Comparison of ENCODE assay signal across 15 cellular contexts in genomic region chr4:166435449-166435848, GRCh38.
DNase-seq lines count a peak whose midpoint lies in the region; ATAC-seq and TF ChIP-seq lines count a peak whose summit lies in the region.
"Had no signal": no experiment of that assay in that cellular context is flagged by ENCODE, and none has a peak within 500 bp of the region (broad histone marks: within the 10 kb centered on the region; RNA-seq: fewer than 3 reads in every experiment).

No MANE protein-coding gene starts in this region.

- TF ChIP-seq POLR2A in vagina (IDR thresholded peaks at IDR 0.05) (no peak), thyroid gland (IDR thresholded peaks at IDR 0.05) (no peak)

- H3K27me3 ChIP-seq in MG63 = no peaks in the 10 kb centered on the region
- no peaks in the 10 kb centered on the region for H3K27me3 ChIP-seq in brain microvascular endothelial cell (replicated peaks)
- no peaks in the 10 kb centered on the region for H3K27me3 ChIP-seq in vagina
- H3K27me3 ChIP-seq in thyroid gland = no peaks in the 10 kb centered on the region
- H3K27me3 ChIP-seq: suprapubic skin had no signal

- H3K27ac ChIP-seq in brain microvascular endothelial cell (peak overlapping the region; percentile 91), vagina (no peak overlapping the region), thyroid gland (no peak overlapping the region)
- H3K27ac ChIP-seq: suprapubic skin had no signal

- H3K27ac Mint-ChIP-seq in activated T-helper 17 cell treated with anti-CD3 and anti-CD28 coated beads, Interleukin-2, amount 50 U/mL, for 72 hours = no peak overlapping the region
- H3K27ac Mint-ChIP-seq: activated B cell treated with CpG ODN at 0.5 μM for 24 hours; activated naive CD4-positive, alpha-beta T cell treated with anti-CD3 and anti-CD28 coated beads, Interleukin-2, amount 50 U/mL, for 24 hours had no signal

- TF ChIP-seq CTCF in AG09309 (IDR thresholded peaks at IDR 0.05; ENCODE audit: control insufficient read depth, insufficient read depth, low read depth, low read length, missing control alignments) (no peak), brain microvascular endothelial cell (IDR thresholded peaks at IDR 0.05; ENCODE audit: low read depth, low read length, missing control alignments) (no peak), vagina (IDR thresholded peaks at IDR 0.05) (no peak), thyroid gland (IDR thresholded peaks at IDR 0.05) (no peak)

- H3K4me3 ChIP-seq in AG09309 (ENCODE audit: control insufficient read depth, low read depth, low read length) (no peak overlapping the region), MG63 (no peak overlapping the region), brain microvascular endothelial cell (ENCODE audit: low read depth, low read length) (no peak overlapping the region), vagina (no peak overlapping the region), thyroid gland (replicated peaks in 1 of 3) (no peak overlapping the region)
- H3K4me3 ChIP-seq: suprapubic skin had no signal

- no peaks in the 10 kb centered on the region for H3K4me1 Mint-ChIP-seq in activated T-helper 17 cell treated with anti-CD3 and anti-CD28 coated beads, Interleukin-2, amount 50 U/mL, for 72 hours
- H3K4me1 Mint-ChIP-seq: activated B cell treated with CpG ODN at 0.5 μM for 24 hours; activated naive CD4-positive, alpha-beta T cell treated with anti-CD3 and anti-CD28 coated beads, Interleukin-2, amount 50 U/mL, for 24 hours had no signal

- H3K36me3 ChIP-seq in MG63 (peaks cover 7% of the 10 kb centered on the region), brain microvascular endothelial cell (replicated peaks) (no peaks in the 10 kb centered on the region), vagina (no peaks in the 10 kb centered on the region), thyroid gland (no peaks in the 10 kb centered on the region)
- H3K36me3 ChIP-seq: suprapubic skin had no signal

- H3K9me3 Mint-ChIP-seq in activated T-helper 17 cell treated with anti-CD3 and anti-CD28 coated beads, Interleukin-2, amount 50 U/mL, for 72 hours = peaks cover 11% of the 10 kb centered on the region
- H3K9me3 Mint-ChIP-seq: activated B cell treated with CpG ODN at 0.5 μM for 24 hours had no signal

- peaks cover 8% of the 10 kb centered on the region for H3K9me3 ChIP-seq in MG63
- no peaks in the 10 kb centered on the region for H3K9me3 ChIP-seq in vagina
- no peaks in the 10 kb centered on the region for H3K9me3 ChIP-seq in thyroid gland
- H3K9me3 ChIP-seq: suprapubic skin had no signal

- peak; percentile 48 for DNase-seq in AG09309 (ENCODE audit: low read depth)
- DNase-seq in MG63 = peak; percentile 66
- DNase-seq in brain microvascular endothelial cell = peak; percentile 81
- peak; percentile 85 for DNase-seq in glomerular visceral epithelial cell (ENCODE audit: extremely low spot score)
- DNase-seq in KBM-7 = no peak
- no peak for DNase-seq in vagina (ENCODE audit: extremely low spot score in 2 of 2)
- DNase-seq in thyroid gland = no peak
- DNase-seq: activated B cell treated with CpG ODN at 0.5 μM for 24 hours; foreskin melanocyte; NCI-H2171; NK-92 treated with Interleukin-12 subunit alpha and Interleukin-12 subunit beta, amount 100 ng/mL, for 24 hours; posterior cingulate gyrus had no signal

- intact Hi-C loops in vagina (cut with DNase I) = no loop called here
- intact Hi-C loops in thyroid gland (cut with DNase I) = no loop called here

- H3K27me3 Mint-ChIP-seq in activated T-helper 17 cell treated with anti-CD3 and anti-CD28 coated beads, Interleukin-2, amount 50 U/mL, for 72 hours = no peaks in the 10 kb centered on the region
- H3K27me3 Mint-ChIP-seq: activated B cell treated with CpG ODN at 0.5 μM for 24 hours; activated naive CD4-positive, alpha-beta T cell treated with anti-CD3 and anti-CD28 coated beads, Interleukin-2, amount 50 U/mL, for 24 hours had no signal

- H3K4me1 ChIP-seq in vagina = no peaks in the 10 kb centered on the region
- H3K4me1 ChIP-seq in thyroid gland = no peaks in the 10 kb centered on the region
- H3K4me1 ChIP-seq: suprapubic skin had no signal

- no peak overlapping the region for H3K4me3 Mint-ChIP-seq in activated T-helper 17 cell treated with anti-CD3 and anti-CD28 coated beads, Interleukin-2, amount 50 U/mL, for 72 hours
- H3K4me3 Mint-ChIP-seq: activated B cell treated with CpG ODN at 0.5 μM for 24 hours; activated naive CD4-positive, alpha-beta T cell treated with anti-CD3 and anti-CD28 coated beads, Interleukin-2, amount 50 U/mL, for 24 hours had no signal

- no peak for ATAC-seq in activated T-helper 17 cell treated with anti-CD3 and anti-CD28 coated beads, Interleukin-2, amount 50 U/mL, for 72 hours (replicated peaks)

- H3K36me3 Mint-ChIP-seq in activated T-helper 17 cell treated with anti-CD3 and anti-CD28 coated beads, Interleukin-2, amount 50 U/mL, for 72 hours (ENCODE audit: low read depth) = no peaks in the 10 kb centered on the region
- H3K36me3 Mint-ChIP-seq: activated naive CD4-positive, alpha-beta T cell treated with anti-CD3 and anti-CD28 coated beads, Interleukin-2, amount 50 U/mL, for 24 hours had no signal

- in situ Hi-C loops in brain microvascular endothelial cell (cut with HindIII; ENCODE audit: low pct_ligation_motif_present, low sequenced_read_pairs) (no loop called here), KBM-7 (cut with MboI; ENCODE audit: low pct_unique_long_range_greater_than_20kb, low sequenced_read_pairs) (no loop called here)

- 0 to 48% methylated on average over 1 of the region's 1 CpG for WGBS in thyroid gland, 2 donors

Comparison
In these comparisons a context has a peak if more than half of its experiments do, and no peak if none do; other contexts are left out.
1. DNase-seq: peak in AG09309 (single experiment), MG63 (single experiment), brain microvascular endothelial cell (single experiment) and glomerular visceral epithelial cell (single experiment); none in KBM-7 (single experiment), vagina (0 of 2) and thyroid gland (0 of 2).